ENCODE assay signal across 1 cellular context in the genomic region with DNA sequence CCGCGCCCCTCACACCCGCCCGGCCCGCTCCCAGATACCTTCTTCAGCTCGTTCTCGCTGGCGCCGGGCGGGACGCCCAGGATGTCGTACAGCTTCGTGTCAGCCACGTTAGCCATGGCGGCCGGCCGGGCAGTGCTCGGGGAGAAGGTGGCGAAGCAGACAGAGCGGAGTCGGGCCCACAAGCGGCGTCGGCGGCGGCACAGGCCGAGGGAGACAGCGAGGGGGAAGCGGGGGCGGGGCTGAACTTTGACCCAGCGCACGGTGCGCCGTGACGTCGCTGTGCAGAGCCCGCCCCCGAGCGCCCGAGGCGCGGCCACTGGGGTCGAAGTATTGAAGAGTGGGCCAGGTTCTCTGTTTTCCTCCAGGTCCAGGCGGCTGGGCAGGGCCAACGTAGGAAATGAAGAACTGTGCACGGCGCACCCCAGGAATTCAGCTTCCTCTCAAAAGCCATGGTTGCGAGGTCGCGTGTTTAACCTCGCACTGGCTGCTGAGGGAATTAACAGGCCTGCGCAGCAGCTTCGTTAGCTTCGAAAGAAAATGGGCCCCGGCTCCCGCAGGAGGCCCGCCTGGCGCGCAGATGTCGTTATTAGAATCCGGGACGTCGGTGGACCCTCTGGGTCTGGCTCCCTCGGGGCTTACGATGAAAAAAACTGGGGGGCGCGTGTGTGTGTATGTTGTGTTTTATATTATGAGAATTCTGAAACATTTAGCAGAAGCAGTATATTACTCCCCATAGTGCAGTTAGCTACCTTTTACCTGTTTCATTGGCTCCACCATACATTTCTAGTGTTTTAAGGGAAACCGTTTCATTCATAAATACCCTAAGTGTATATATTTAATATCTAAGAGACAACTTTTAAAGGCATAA.
TF ChIP-seq lines count a peak whose summit lies in the region.

Gene DNAJA2 (minus strand): TSS at position 218 of the 868 bp plus-strand sequence. CDS start 102 bp downstream, at position 116.

TF ChIP-seq in SK-N-SH, 30 proteins besides CTCF, POLR2A, EP300 and RAD21 (continued from another document):
- peak; percentile 74 for TF ChIP-seq CHD2 (IDR thresholded peaks at IDR 0.05; ENCODE audit: low read length, partially characterized antibody)
- no peak for TF ChIP-seq FOXM1 (IDR thresholded peaks at IDR 0.05; ENCODE audit: low read depth)
